ENCODE assay signal across 23 cellular contexts in genomic region chr21:33318087-33318486, GRCh38. TPM values are rescaled to one million over a fixed set of nuclear protein-coding genes. Genes with fewer than 3 reads are reported as not detected.
DNase-seq lines count a peak whose midpoint lies in the region; TF ChIP-seq lines count a peak whose summit lies in the region.
"Had no signal": no experiment of that assay in that cellular context is flagged by ENCODE, and none has a peak within 500 bp of the region (broad histone marks: within the 10 kb centered on the region; RNA-seq: fewer than 3 reads in every experiment).

No MANE protein-coding gene starts in this region.

- no peak overlapping the region for H3K4me3 Mint-ChIP-seq in activated CD4-positive, alpha-beta T cell treated with anti-CD3 and anti-CD28 coated beads, Interleukin-2, amount 10 ng/mL, durations not matched to agents 24 days and 14 days
- H3K4me3 Mint-ChIP-seq: CD14-positive monocyte; CD4-positive, alpha-beta memory T cell; CD4-positive, CD25-positive, alpha-beta regulatory T cell; CD8-positive, alpha-beta memory T cell had no signal

- no peaks in the 10 kb centered on the region for H3K36me3 Mint-ChIP-seq in activated CD4-positive, alpha-beta T cell treated with anti-CD3 and anti-CD28 coated beads, Interleukin-2, amount 10 ng/mL, durations not matched to agents 24 days and 14 days (ENCODE audit: low read depth)
- H3K36me3 Mint-ChIP-seq: CD14-positive monocyte; CD8-positive, alpha-beta memory T cell had no signal

- intact Hi-C loops in activated CD4-positive, alpha-beta T cell treated with anti-CD3 and anti-CD28 coated beads, Interleukin-2, amount 10 ng/mL, durations not matched to agents 24 days and 14 days (cut with micrococcal nuclease), result no loop called here
- intact Hi-C loops in spleen (cut with DNase I; ENCODE audit: low total_unique reads), result no loop called here

- H3K9me3 Mint-ChIP-seq in activated CD4-positive, alpha-beta T cell treated with anti-CD3 and anti-CD28 coated beads, Interleukin-2, amount 10 ng/mL, durations not matched to agents 24 days and 14 days, result peaks cover 4% of the 10 kb centered on the region
- H3K9me3 Mint-ChIP-seq: CD14-positive monocyte had no signal

- peaks cover 28% of the 10 kb centered on the region for H3K27me3 Mint-ChIP-seq in activated CD4-positive, alpha-beta T cell treated with anti-CD3 and anti-CD28 coated beads, Interleukin-2, amount 10 ng/mL, durations not matched to agents 24 days and 14 days

- TF ChIP-seq CTCF in spleen (IDR thresholded peaks at IDR 0.05 in 8 of 11, conservative IDR thresholded peaks at IDR 0.05 in 3 of 11), result no peak

- H3K4me1 ChIP-seq in spleen, result peaks cover 0 to 10% (median 0%) of the 10 kb centered on the region in 6 donors
- H3K4me1 ChIP-seq: BE2C had no signal

- no peaks in the 10 kb centered on the region for H3K4me1 Mint-ChIP-seq in activated CD4-positive, alpha-beta T cell treated with anti-CD3 and anti-CD28 coated beads, Interleukin-2, amount 10 ng/mL, durations not matched to agents 24 days and 14 days
- H3K4me1 Mint-ChIP-seq: CD4-positive, alpha-beta memory T cell; CD4-positive, CD25-positive, alpha-beta regulatory T cell; CD8-positive, alpha-beta memory T cell had no signal

- peak; percentile 37 for DNase-seq in activated CD4-positive, alpha-beta T cell treated with anti-CD3 and anti-CD28 coated beads, Interleukin-2, amount 10 ng/mL, durations not matched to agents 24 days and 14 days
- no peak for DNase-seq in activated CD4-positive, alpha-beta T cell treated with anti-CD3 and anti-CD28 coated beads, Interleukin-2, amount 50 U/mL, for 48 hours
- DNase-seq in spleen (no peak), HK-2 (ENCODE audit: unreplicated experiment) (no peak)
- DNase-seq in activated CD8-positive, alpha-beta memory T cell treated with anti-CD3 and anti-CD28 coated beads, Interleukin-2, amount 50 U/mL, for 4 hours, result no peak
- DNase-seq: 8988T; ACHN; BE2C; C1 segment of cervical spinal cord; CD4-positive, alpha-beta memory T cell; CD4-positive, CD25-positive, alpha-beta regulatory T cell; CD8-positive, alpha-beta memory T cell; COR-L47; DMS 273 treated with DMSO at 0.1 percent for 48 hours; DMS153; DMS53; DMS79; DND-41; EL; GDM1 had no signal

- H3K27me3 ChIP-seq in spleen (replicated peaks in 1 of 7), result no peaks in the 10 kb centered on the region
- H3K27me3 ChIP-seq: BE2C, BLaER1 had no signal

- no peaks in the 10 kb centered on the region for H3K9me3 ChIP-seq in spleen
- H3K9me3 ChIP-seq: BE2C had no signal

- WGBS in spleen, 5 donors, result 84 to 90% (median 87%) methylated on average over 11 of the region's 11 CpGs

- no peaks in the 10 kb centered on the region for H3K36me3 ChIP-seq in spleen
- H3K36me3 ChIP-seq: BE2C, BLaER1 had no signal

- H3K4me3 ChIP-seq in spleen, result no peak overlapping the region
- H3K4me3 ChIP-seq: BLaER1, GM12878 had no signal

- no peak overlapping the region for H3K27ac Mint-ChIP-seq in activated CD4-positive, alpha-beta T cell treated with anti-CD3 and anti-CD28 coated beads, Interleukin-2, amount 10 ng/mL, durations not matched to agents 24 days and 14 days
- H3K27ac Mint-ChIP-seq: CD4-positive, alpha-beta memory T cell; CD4-positive, CD25-positive, alpha-beta regulatory T cell; CD8-positive, alpha-beta memory T cell had no signal

- peak overlapping the region in 6 of 8 donors; percentile 33 to 70 (median 62) for H3K27ac ChIP-seq in spleen
- H3K27ac ChIP-seq: BLaER1 had no signal

- TF ChIP-seq POLR2A in spleen (IDR thresholded peaks at IDR 0.05), result no peak

RNA-seq across cellular contexts. Expression of gene IFNAR1, which starts 6.7 kb away (rescaled TPM):
- total RNA-seq in activated CD4-positive, alpha-beta T cell treated with anti-CD3 and anti-CD28 coated beads, Interleukin-2, amount 10 ng/mL, durations not matched to agents 24 days and 14 days, result 19.0 and 24.0 TPM in 2 replicates
- total RNA-seq in spleen, result 10 to 100 TPM; 53.2 to 86.1 (median 75.6) TPM
- polyA plus RNA-seq in spleen, result 10 to 100 TPM in 2 of 3 donors, 1 to 10 TPM in 1; 9.2 to 12.8 (median 10.1) TPM

RNA-seq across cellular contexts. Expression of gene IL10RB, which starts 51.9 kb away (rescaled TPM):
- 21.1 and 24.0 TPM in 2 replicates for total RNA-seq in activated CD4-positive, alpha-beta T cell treated with anti-CD3 and anti-CD28 coated beads, Interleukin-2, amount 10 ng/mL, durations not matched to agents 24 days and 14 days
- total RNA-seq in spleen, result 10 to 100 TPM; 44.1 to 89.7 (median 60.7) TPM
- polyA plus RNA-seq in spleen, result 10 to 100 TPM; 25.4 to 29.6 (median 29.3) TPM
